Comparison of ENCODE assay signal across 1 cellular context in genomic region chr7:139648941-139649425, GRCh38.
TF ChIP-seq lines count a peak whose summit lies in the region.

No MANE protein-coding gene starts in this region.

TF ChIP-seq in K562, 482 proteins besides CTCF, POLR2A, EP300 and RAD21 (continued from another document):
- TF ChIP-seq E4F1 (CRISPR knock-in tag; IDR thresholded peaks at IDR 0.05; ENCODE audit: borderline replicate concordance) (no peak), HNRNPH1 (optimal IDR thresholded peaks at IDR 0.05; ENCODE audit: low read depth, low read length) (no peak), SOX6 (IDR thresholded peaks at IDR 0.05) (peak; percentile 33; the same call in 1 of the 2 replicates), ZBTB9 (CRISPR knock-in tag; IDR thresholded peaks at IDR 0.05) (no peak), BCOR (IDR thresholded peaks at IDR 0.05) (no peak)
TF ChIP-seq in K562: peak in this region for 4.
